17 cellular contexts compared by ENCODE assay signal in genomic region chr12:120814203-120814902, GRCh38.
A peak's percentile ranks its signal among the peaks of the same experiment; 100 is the strongest.
DNase-seq lines count a peak whose midpoint lies in the region; ATAC-seq, FAIRE-seq and TF ChIP-seq lines count a peak whose summit lies in the region.
"Had no signal": no experiment of that assay in that cellular context is flagged by ENCODE, and none has a peak within 500 bp of the region (broad histone marks: within the 10 kb centered on the region; RNA-seq: fewer than 3 reads in every experiment).

No MANE protein-coding gene starts in this region.

- FAIRE-seq in GM12878 (lab: Jason Lieb, UNC): no peak

- H3K27me3 Mint-ChIP-seq in activated T-cell treated with anti-CD3 and anti-CD28 coated beads, Interleukin-2, amount 50 U/mL, for 24 hours: no peaks in the 10 kb centered on the region
- H3K27me3 Mint-ChIP-seq: B cell; CD4-positive, CD25-positive, alpha-beta regulatory T cell had no signal

- H3K9ac ChIP-seq in Loucy (ENCODE audit: low read depth, low read length, poor library complexity, severe bottlenecking): no peak overlapping the region
- H3K9ac ChIP-seq in GM12878 (ENCODE audit: control insufficient read depth, insufficient read depth, low read length): no peak overlapping the region

- H2AFZ ChIP-seq in Loucy (ENCODE audit: low read length) (no peak overlapping the region), GM12878 (ENCODE audit: control insufficient read depth, low read depth, low read length) (no peak overlapping the region)

- RAD21 ChIA-PET in GM12878 (lab: Charles Lee; ENCODE audit: unreplicated experiment): interaction anchor here (2.5 kb wide), 1 partner anchor 14 kb away, joined by 17 read pairs; no protein-coding TSS in a partner anchor

- in situ Hi-C loops in GM12878 (cut with MboI): no loop called here

- H3K79me2 ChIP-seq in Loucy (ENCODE audit: insufficient read depth, low read length) (peaks cover 78% of the 10 kb centered on the region), GM12878 (ENCODE audit: control insufficient read depth, insufficient read depth, low read length) (peaks cover 30% of the 10 kb centered on the region)

- POLR2A ChIA-PET in GM12878 (lab: Charles Lee): no interaction called here

- no peaks in the 10 kb centered on the region for H3K9me2 ChIP-seq in Loucy (replicated peaks; ENCODE audit: low read depth, low read length)

- H3K9me3 Mint-ChIP-seq in activated T-cell treated with anti-CD3 and anti-CD28 coated beads, Interleukin-2, amount 50 U/mL, for 24 hours: no peaks in the 10 kb centered on the region
- no peaks in the 10 kb centered on the region for H3K9me3 Mint-ChIP-seq in stimulated activated effector memory CD8-positive, alpha-beta T cell treated with anti-CD3 and anti-CD28 coated beads, Interleukin-12 subunit alpha, Interleukin-12 subunit beta, amount 100 ng/mL, for 72 hours
- H3K9me3 Mint-ChIP-seq: HFFc6 had no signal

- H3F3A ChIP-seq in Loucy (ENCODE audit: low read depth): peaks cover 4% of the 10 kb centered on the region

- BruUV-seq in GM12878 (replicated peaks; lab: Mats Ljungman, UMichigan): no TSS peak

- WGBS in GM12878 (ENCODE audit: insufficient coverage, insufficient replicate concordance, low lambda C conversion rate, missing lambda C conversion rate): 96% methylated on average over 2 of the region's 2 CpGs

- H3K9me3 ChIP-seq in Loucy (ENCODE audit: insufficient read depth, low read depth, low read length) (no peaks in the 10 kb centered on the region), GM12878 (replicated peaks; ENCODE audit: control insufficient read depth, insufficient read depth, low read length) (no peaks in the 10 kb centered on the region)
- H3K9me3 ChIP-seq: SJCRH30 had no signal

- 0 out of 2 replicates have a peak, but pooled peaks have one; percentile 14 for TF ChIP-seq CTCF in Loucy (conservative IDR thresholded peaks at IDR 0.05; ENCODE audit: low read length)
- TF ChIP-seq CTCF in GM12878 (IDR thresholded peaks at IDR 0.05 in 2 of 3, conservative IDR thresholded peaks at IDR 0.05 in 1 of 3; ENCODE audit: control insufficient read depth in 2 of 3, extremely low read depth in 1 of 3, insufficient read depth in 1 of 3, low read depth in 3 of 3, low read length in 3 of 3): no peak

- TF ChIP-seq EP300 in GM12878 (IDR thresholded peaks at IDR 0.05; ENCODE audit: borderline replicate concordance in 1 of 2, control insufficient read depth in 1 of 2, low read depth in 2 of 2, low read length in 2 of 2): no peak

- H4K20me1 ChIP-seq in Loucy (ENCODE audit: insufficient read depth, low read length, poor library complexity, severe bottlenecking) (peaks cover 22% of the 10 kb centered on the region), GM12878 (ENCODE audit: control insufficient read depth, insufficient read depth) (no peaks in the 10 kb centered on the region)

- no peak for TF ChIP-seq RAD21 in GM12878 (IDR thresholded peaks at IDR 0.05; ENCODE audit: insufficient read depth, low read depth, low read length)

- no peak overlapping the region for H3K4me3 Mint-ChIP-seq in activated T-cell treated with anti-CD3 and anti-CD28 coated beads, Interleukin-2, amount 50 U/mL, for 24 hours
- no peak overlapping the region for H3K4me3 Mint-ChIP-seq in stimulated activated effector memory CD8-positive, alpha-beta T cell treated with anti-CD3 and anti-CD28 coated beads, Interleukin-12 subunit alpha, Interleukin-12 subunit beta, amount 100 ng/mL, for 72 hours
- H3K4me3 Mint-ChIP-seq: B cell; CD4-positive, CD25-positive, alpha-beta regulatory T cell; HFFc6 had no signal

- SMC1A ChIA-PET in GM12878 (lab: Charles Lee; ENCODE audit: uncharacterized antibody, unreplicated experiment): interaction anchor here (0.9 to 5.2 kb wide), 5 partner anchors 13 to 33 kb away, joined by 3 to 53 read pairs (median 4); no protein-coding TSS in a partner anchor

- no peak overlapping the region for H3K4me3 ChIP-seq in Loucy (ENCODE audit: low read length, poor library complexity, severe bottlenecking)
- no peak overlapping the region for H3K4me3 ChIP-seq in GM12878
- H3K4me3 ChIP-seq: SJCRH30 had no signal

- intact Hi-C loops in GM12878 (cut with micrococcal nuclease; ENCODE audit: unreplicated experiment): no loop called here

- H3K27me3 ChIP-seq in Loucy (ENCODE audit: insufficient read depth, low read length, poor library complexity, severe bottlenecking): no peaks in the 10 kb centered on the region
- H3K27me3 ChIP-seq in GM12878 (replicated peaks in 1 of 2; ENCODE audit: control insufficient read depth in 2 of 2, insufficient read depth in 2 of 2, low read length in 1 of 2): no peaks in the 10 kb centered on the region
- H3K27me3 ChIP-seq: SJCRH30 had no signal

- H3K4me1 ChIP-seq in Loucy (ENCODE audit: insufficient read depth, low read length, poor library complexity, severe bottlenecking): peaks cover 18% of the 10 kb centered on the region
- peaks cover 15% of the 10 kb centered on the region for H3K4me1 ChIP-seq in GM12878 (ENCODE audit: control insufficient read depth, insufficient read depth, low read length)
- H3K4me1 ChIP-seq: SJCRH30 had no signal

- CTCF ChIA-PET in GM12878 (lab: Yijun Ruan, JAX): interaction anchor here (1.0 to 1.4 kb wide), 5 partner anchors 13 to 42 kb away, joined by 3 to 7 read pairs (median 3); no protein-coding TSS in a partner anchor

- no peak overlapping the region for H3K27ac ChIP-seq in GM12878 (ENCODE audit: control insufficient read depth, insufficient read depth)
- H3K27ac ChIP-seq in caudate nucleus (ENCODE audit: low read depth, low read length): no peak overlapping the region
- H3K27ac ChIP-seq: RWPE1, SJCRH30 had no signal

- peak; percentile 38 for ATAC-seq in GM12878
- peak; percentile 36 for ATAC-seq in stimulated activated effector memory CD8-positive, alpha-beta T cell treated with anti-CD3 and anti-CD28 coated beads, Interleukin-12 subunit alpha, Interleukin-12 subunit beta, amount 100 ng/mL, for 72 hours
- ATAC-seq: PC-3 had no signal

- H3K27ac Mint-ChIP-seq in activated T-cell treated with anti-CD3 and anti-CD28 coated beads, Interleukin-2, amount 50 U/mL, for 24 hours: peak overlapping the region; percentile 45
- H3K27ac Mint-ChIP-seq in stimulated activated effector memory CD8-positive, alpha-beta T cell treated with anti-CD3 and anti-CD28 coated beads, Interleukin-12 subunit alpha, Interleukin-12 subunit beta, amount 100 ng/mL, for 72 hours: no peak overlapping the region
- H3K27ac Mint-ChIP-seq: B cell, HFFc6 had no signal

- H3K36me3 ChIP-seq in Loucy (ENCODE audit: insufficient read depth, low read length): peaks cover 21% of the 10 kb centered on the region; the same call in 1 of the 2 replicates
- peaks cover 0 to 4% of the 10 kb centered on the region in 2 experiments; a peak in 2 of 4 replicates for H3K36me3 ChIP-seq in GM12878 (ENCODE audit: control insufficient read depth in 2 of 2, insufficient read depth in 2 of 2, low read length in 1 of 2)
- H3K36me3 ChIP-seq: SJCRH30 had no signal

- H3K4me1 Mint-ChIP-seq in activated T-cell treated with anti-CD3 and anti-CD28 coated beads, Interleukin-2, amount 50 U/mL, for 24 hours (ENCODE audit: low read depth): peaks cover 56% of the 10 kb centered on the region
- peaks cover 41% of the 10 kb centered on the region for H3K4me1 Mint-ChIP-seq in stimulated activated effector memory CD8-positive, alpha-beta T cell treated with anti-CD3 and anti-CD28 coated beads, Interleukin-12 subunit alpha, Interleukin-12 subunit beta, amount 100 ng/mL, for 72 hours

- no peak for DNase-seq in activated T-cell treated with anti-CD3 and anti-CD28 coated beads, Interleukin-2, amount 50 U/mL, for 24 hours
- DNase-seq in activated T-cell treated with anti-CD3 and anti-CD28 coated beads, Interleukin-2, amount 50 U/mL, for 48 hours: no peak
- DNase-seq in GM12878 (ENCODE audit: low read depth, low spot score) (no peak), NCI-H1436 treated with DMSO at 0.1 percent for 48 hours (lab: John Stamatoyannopoulos, UW) (no peak), caudate nucleus (lab: John Stamatoyannopoulos, UW) (no peak)
- DNase-seq in stimulated activated effector memory CD8-positive, alpha-beta T cell treated with anti-CD3 and anti-CD28 coated beads, Interleukin-12 subunit alpha, Interleukin-12 subunit beta, amount 100 ng/mL, for 72 hours (ENCODE audit: low spot score in 2 of 2): no peak
- DNase-seq: CD4-positive, CD25-positive, alpha-beta regulatory T cell; EL; HFFc6; KBM-7; NCI-H2107; NCI-H748 treated with DMSO at 0.1 percent for 48 hours; PC-3 had no signal

- H3K36me3 Mint-ChIP-seq in activated T-cell treated with anti-CD3 and anti-CD28 coated beads, Interleukin-2, amount 50 U/mL, for 24 hours (ENCODE audit: low read depth): peaks cover 15% of the 10 kb centered on the region
- peaks cover 13% of the 10 kb centered on the region for H3K36me3 Mint-ChIP-seq in stimulated activated effector memory CD8-positive, alpha-beta T cell treated with anti-CD3 and anti-CD28 coated beads, Interleukin-12 subunit alpha, Interleukin-12 subunit beta, amount 100 ng/mL, for 72 hours

- no peak for TF ChIP-seq POLR2A in GM12878 (IDR thresholded peaks at IDR 0.05; ENCODE audit: low read depth, low read length)

- H3K4me2 ChIP-seq in Loucy (ENCODE audit: low read depth, low read length, poor library complexity, severe bottlenecking): no peak overlapping the region
- H3K4me2 ChIP-seq in GM12878 (ENCODE audit: control insufficient read depth, insufficient read depth): no peak overlapping the region

TF ChIP-seq in GM12878, 131 proteins besides CTCF, POLR2A, EP300 and RAD21:
- TF ChIP-seq ZBTB11 (CRISPR knock-in tag; IDR thresholded peaks at IDR 0.05) (no peak), BACH1 (IDR thresholded peaks at IDR 0.05; ENCODE audit: borderline replicate concordance) (no peak)
